In genomic region chr9:84597131-84597530, GRCh38 we compare ENCODE assay signal across 13 cellular contexts.
DNase-seq lines count a peak whose midpoint lies in the region; ATAC-seq and TF ChIP-seq lines count a peak whose summit lies in the region.
"Had no signal": no experiment of that assay in that cellular context is flagged by ENCODE, and none has a peak within 500 bp of the region (broad histone marks: within the 10 kb centered on the region; RNA-seq: fewer than 3 reads in every experiment).

No MANE protein-coding gene starts in this region.

- H3K27me3 Mint-ChIP-seq in T-helper 1 cell treated with Interleukin-12 subunit alpha and Interleukin-12 subunit beta and Interleukin-4 antibody, amounts not matched to agents 30 μg/mL and 1 μg/mL, for 36 hours (ENCODE audit: low read depth), result no peaks in the 10 kb centered on the region
- H3K27me3 Mint-ChIP-seq: activated naive CD4-positive, alpha-beta T cell treated with anti-CD3 and anti-CD28 coated beads, Interleukin-2, amount 50 U/mL, for 24 hours had no signal

- no peak for DNase-seq in COR-L47 (lab: John Stamatoyannopoulos, UW)
- DNase-seq in activated naive CD4-positive, alpha-beta T cell (lab: John Stamatoyannopoulos, UW), result no peak
- DNase-seq in posterior vena cava (ENCODE audit: low spot score), result no peak
- DNase-seq in activated T-cell treated with anti-CD3 and anti-CD28 coated beads, Interleukin-2, amount 50 U/mL, for 48 hours, result no peak
- DNase-seq: stimulated activated CD4-positive, alpha-beta T cell treated with anti-CD3 and anti-CD28 coated beads, Interleukin-15, amount 100 ng/mL, for 24 hours; tibial artery had no signal

- peak overlapping the region; percentile 8 for H3K4me3 Mint-ChIP-seq in T-helper 1 cell treated with Interleukin-12 subunit alpha and Interleukin-12 subunit beta and Interleukin-4 antibody, amounts not matched to agents 30 μg/mL and 1 μg/mL, for 36 hours
- H3K4me3 Mint-ChIP-seq: activated naive CD4-positive, alpha-beta T cell treated with anti-CD3 and anti-CD28 coated beads, Interleukin-2, amount 50 U/mL, for 24 hours had no signal

- H3K27ac Mint-ChIP-seq in T-helper 1 cell treated with Interleukin-12 subunit alpha and Interleukin-12 subunit beta and Interleukin-4 antibody, amounts not matched to agents 30 μg/mL and 1 μg/mL, for 36 hours, result no peak overlapping the region
- H3K27ac Mint-ChIP-seq: activated naive CD4-positive, alpha-beta T cell treated with anti-CD3 and anti-CD28 coated beads, Interleukin-2, amount 50 U/mL, for 24 hours had no signal

- H3K9me3 Mint-ChIP-seq in T-helper 1 cell treated with Interleukin-12 subunit alpha and Interleukin-12 subunit beta and Interleukin-4 antibody, amounts not matched to agents 30 μg/mL and 1 μg/mL, for 36 hours, result peaks cover 8% of the 10 kb centered on the region

- intact Hi-C loops in posterior vena cava (cut with DNase I), result no loop called here

- H3K36me3 Mint-ChIP-seq in T-helper 1 cell treated with Interleukin-12 subunit alpha and Interleukin-12 subunit beta and Interleukin-4 antibody, amounts not matched to agents 30 μg/mL and 1 μg/mL, for 36 hours (ENCODE audit: low read depth), result no peaks in the 10 kb centered on the region
- H3K36me3 Mint-ChIP-seq: activated naive CD4-positive, alpha-beta T cell treated with anti-CD3 and anti-CD28 coated beads, Interleukin-2, amount 50 U/mL, for 24 hours had no signal

- peaks cover 6% of the 10 kb centered on the region for H3K4me1 Mint-ChIP-seq in T-helper 1 cell treated with Interleukin-12 subunit alpha and Interleukin-12 subunit beta and Interleukin-4 antibody, amounts not matched to agents 30 μg/mL and 1 μg/mL, for 36 hours (ENCODE audit: low read depth)
- H3K4me1 Mint-ChIP-seq: activated naive CD4-positive, alpha-beta T cell treated with anti-CD3 and anti-CD28 coated beads, Interleukin-2, amount 50 U/mL, for 24 hours had no signal

- peak; percentile 99 for ATAC-seq in GM18505 (IDR thresholded peaks at IDR 0.05; ENCODE audit: unreplicated experiment)
- ATAC-seq in GM21381 (IDR thresholded peaks at IDR 0.05; ENCODE audit: unreplicated experiment), result peak; percentile 98
- ATAC-seq in HG03159 (IDR thresholded peaks at IDR 0.05; ENCODE audit: unreplicated experiment), result peak; percentile 97
- ATAC-seq: K562, SK-N-SH treated with all-trans-retinoic acid at 6 μM for 48 hours had no signal

- TF ChIP-seq POLR2A in GM18505 (IDR thresholded peaks at IDR 0.05; ENCODE audit: borderline replicate concordance, extremely low read depth, insufficient read depth, insufficient read length), result no peak
